In genomic region chr13:106917024-106917491, GRCh38 we compare ENCODE assay signal across 8 cellular contexts.
DNase-seq lines count a peak whose midpoint lies in the region; ATAC-seq and TF ChIP-seq lines count a peak whose summit lies in the region.

No MANE protein-coding gene starts in this region.

- no peak overlapping the region for H3K4me2 ChIP-seq in GM23248 (ENCODE audit: unreplicated experiment)

- no peaks in the 10 kb centered on the region for H3F3A ChIP-seq in GM23248 (ENCODE audit: insufficient read depth)

- no peak for TF ChIP-seq EP300 in stomach (IDR thresholded peaks at IDR 0.05)

- no peaks in the 10 kb centered on the region for H3K9me2 ChIP-seq in GM23248 (ENCODE audit: insufficient read depth)

- H3K9me3 ChIP-seq in GM23248 (ENCODE audit: low read depth) (no peaks in the 10 kb centered on the region), colonic mucosa (no peaks in the 10 kb centered on the region), stomach (no peaks in the 10 kb centered on the region)

- H3K4me1 ChIP-seq in GM23248 (ENCODE audit: insufficient read depth) (no peaks in the 10 kb centered on the region), colonic mucosa (no peaks in the 10 kb centered on the region), stomach (peaks cover 0 to 25% (median 4%) of the 10 kb centered on the region in 4 donors)

- H3K36me3 ChIP-seq in GM23248 (ENCODE audit: low read depth), result no peaks in the 10 kb centered on the region
- no peaks in the 10 kb centered on the region for H3K36me3 ChIP-seq in colonic mucosa
- no peaks in the 10 kb centered on the region for H3K36me3 ChIP-seq in stomach

- peak overlapping the region; percentile 85; the same call in 1 of the 2 replicates for H2AFZ ChIP-seq in GM23248

- no peaks in the 10 kb centered on the region; the same call in 1 of the 2 replicates for H3K27me3 ChIP-seq in GM23248 (replicated peaks; ENCODE audit: insufficient read depth)
- H3K27me3 ChIP-seq in colonic mucosa, result no peaks in the 10 kb centered on the region
- H3K27me3 ChIP-seq in stomach, result peaks cover 0 to 9% (median 0%) of the 10 kb centered on the region in 3 donors

- H3K4me3 ChIP-seq in GM23248 (no peak overlapping the region), colonic mucosa (peak overlapping the region; percentile 56), lower leg skin (ENCODE audit: low read depth, poor library complexity, severe bottlenecking) (peak overlapping the region; percentile 34), stomach (peak overlapping the region; percentile 53 to 67 (median 64))

- ATAC-seq in esophagus mucosa, result no peak
- no peak for ATAC-seq in HG03196 (IDR thresholded peaks at IDR 0.05; ENCODE audit: unreplicated experiment)

- H3K27ac ChIP-seq in GM23248 (no peak overlapping the region), colonic mucosa (no peak overlapping the region), stomach (peak overlapping the region; percentile 40 to 88 (median 84))

- no peaks in the 10 kb centered on the region for H4K20me1 ChIP-seq in GM23248 (ENCODE audit: insufficient read depth)

- DNase-seq in GM23248 (no peak), colonic mucosa (no peak), lower leg skin (ENCODE audit: low spot score in 2 of 2) (no peak), stomach (no peak), NCI-H2107 treated with DMSO at 0.1 percent for 48 hours (lab: John Stamatoyannopoulos, UW; ENCODE audit: unreplicated experiment) (no peak), NCI-H2081 treated with DMSO at 0.1 percent for 48 hours (lab: John Stamatoyannopoulos, UW) (no peak)

- intact Hi-C loops in colonic mucosa (cut with DNase I) (loop anchor here (10.0 kb wide), 2 partner anchors 302 to 352 kb away; partner anchors contain the start of gene ARGLU1), lower leg skin (cut with DNase I; ENCODE audit: low total_unique reads) (no loop called here), stomach (cut with DNase I; ENCODE audit: low total_unique reads) (no loop called here)

- H3K79me2 ChIP-seq in GM23248 (ENCODE audit: insufficient read depth), result no peaks in the 10 kb centered on the region

- TF ChIP-seq POLR2A in lower leg skin (IDR thresholded peaks at IDR 0.05), result no peak
- TF ChIP-seq POLR2A in stomach (IDR thresholded peaks at IDR 0.05), result no peak

- in situ Hi-C loops in GM23248 (cut with MboI), result no loop called here

- TF ChIP-seq CTCF in colonic mucosa (IDR thresholded peaks at IDR 0.05), result no peak
- no peak for TF ChIP-seq CTCF in lower leg skin (IDR thresholded peaks at IDR 0.05)
- no peak for TF ChIP-seq CTCF in stomach (IDR thresholded peaks at IDR 0.05)

- 84 to 98% methylated on average over 22 to 28 of the region's 28 CpGs for WGBS in GM23248 (ENCODE audit: low coverage in 1 of 2, low lambda C conversion rate in 2 of 2, missing lambda C conversion rate in 2 of 2), 2 experiments
- WGBS in lower leg skin, 2 donors, result 53 to 58% methylated on average over 27 to 28 of the region's 28 CpGs
- 43 to 66% (median 55%) methylated on average over 26 to 28 of the region's 28 CpGs for WGBS in stomach, 5 donors

- H3K9ac ChIP-seq in GM23248 (peak overlapping the region; percentile 73; the same call in 1 of the 2 replicates), colonic mucosa (ENCODE audit: low read depth in 2 of 2, low read length in 2 of 2) (no peak overlapping the region)

Comparison
In these comparisons a context has a peak if more than half of its experiments do, and no peak if none do; other contexts are left out.
1. H3K27ac ChIP-seq: peak in stomach (5 of 5); none in GM23248 (single experiment) and colonic mucosa (single experiment).